ENCODE assay signal across 23 cellular contexts in genomic region chr6:169847773-169848380, GRCh38.
DNase-seq lines count a peak whose midpoint lies in the region; ATAC-seq and TF ChIP-seq lines count a peak whose summit lies in the region.
"Had no signal": no experiment of that assay in that cellular context is flagged by ENCODE, and none has a peak within 500 bp of the region (broad histone marks: within the 10 kb centered on the region; RNA-seq: fewer than 3 reads in every experiment).

No MANE protein-coding gene starts in this region.

- no peak overlapping the region for H2BK120ac ChIP-seq in H9 (ENCODE audit: low read depth, low read length, poor library complexity, severe bottlenecking)
- no peak overlapping the region for H2BK120ac ChIP-seq in neuronal stem cell (ENCODE audit: low read depth, low read length)

- no peak overlapping the region; the same call in 1 of the 2 replicates for H3K14ac ChIP-seq in H9 (ENCODE audit: insufficient read depth, low read length)
- no peak overlapping the region for H3K14ac ChIP-seq in neuronal stem cell (ENCODE audit: low read length)

- H2BK5ac ChIP-seq in H9 (ENCODE audit: insufficient read length, low read length), result no peak overlapping the region
- H2BK5ac ChIP-seq in neuronal stem cell (ENCODE audit: low read length), result no peak overlapping the region

- H3K23ac ChIP-seq in H9 (ENCODE audit: insufficient read length, low read depth, low read length) (no peak overlapping the region), neuronal stem cell (ENCODE audit: low read depth, low read length, poor library complexity) (no peak overlapping the region)

- H3K9me3 Mint-ChIP-seq in H9, result peaks cover under 1 to 1% of the 10 kb centered on the region in 2 experiments; a peak in 2 of 5 replicates

- no peaks in the 10 kb centered on the region for H3K23me2 ChIP-seq in H9 (ENCODE audit: insufficient read length, low read depth, low read length, poor library complexity, severe bottlenecking)

- H3K9ac ChIP-seq in H9 (ENCODE audit: extremely low read depth, insufficient read length, low read length) (no peak overlapping the region), neuronal stem cell (ENCODE audit: low read depth, low read length, poor library complexity) (no peak overlapping the region), MM.1S (ENCODE audit: low read length) (no peak overlapping the region)

- no peak overlapping the region for H3K27ac Mint-ChIP-seq in H9

- no CpG with 5 or more reads among the region's 10 CpGs for WGBS in H9 (ENCODE audit: extremely low coverage, insufficient read length, low lambda C conversion rate)
- no CpG with 5 or more reads among the region's 10 CpGs for WGBS in neuronal stem cell (ENCODE audit: extremely low coverage in 2 of 2, insufficient read length in 2 of 2, insufficient replicate concordance in 1 of 2), 2 donors

- H4K20me1 ChIP-seq in H9 (ENCODE audit: control insufficient read depth, insufficient read depth, insufficient read length) (no peaks in the 10 kb centered on the region), MM.1S (ENCODE audit: insufficient read depth, low read length) (no peaks in the 10 kb centered on the region)

- no peaks in the 10 kb centered on the region for H3K9me2 ChIP-seq in MM.1S (replicated peaks; ENCODE audit: insufficient read depth, low read length)

- TF ChIP-seq CTCF in H9 (conservative IDR thresholded peaks at IDR 0.05), result no peak
- no peak for TF ChIP-seq CTCF in MM.1S (IDR thresholded peaks at IDR 0.05; ENCODE audit: low read length)

- no peak overlapping the region for H3K56ac ChIP-seq in H9 (ENCODE audit: insufficient read length, low read depth, low read length)

- no peak overlapping the region for H2BK12ac ChIP-seq in H9 (ENCODE audit: insufficient read length, low read depth, low read length)
- H2BK12ac ChIP-seq in neuronal stem cell (ENCODE audit: low read length), result no peak overlapping the region

- H3K4me3 ChIP-seq in neuronal stem cell (ENCODE audit: low read length in 2 of 2) (no peak overlapping the region), MM.1S (ENCODE audit: low read length) (no peak overlapping the region)
- H3K4me3 ChIP-seq: breast epithelium, esophagus muscularis mucosa, SJCRH30, thoracic aorta had no signal

- H3F3A ChIP-seq in MM.1S (ENCODE audit: insufficient read depth, low read length), result no peaks in the 10 kb centered on the region

- H3K36me3 Mint-ChIP-seq in H9 (ENCODE audit: insufficient read depth in 1 of 3, low read depth in 3 of 3), result no peaks in the 10 kb centered on the region; a peak in 2 of 7 replicates

- DNase-seq in 8988T (peak; percentile 11), H9 (peak; percentile 18), astrocyte of the hippocampus (ENCODE audit: low read depth, low spot score) (peak; percentile 11), neuronal stem cell (ENCODE audit: low spot score) (no peak), MM.1S (no peak), UCSD-AML1 (lab: John Stamatoyannopoulos, UW; ENCODE audit: unreplicated experiment) (no peak)
- DNase-seq: activated CD4-positive, CD25-positive, alpha-beta regulatory T cell; activated naive CD4-positive, alpha-beta T cell treated with anti-CD3 and anti-CD28 coated beads, Interleukin-2, amount 50 U/mL, for 16 hours; amygdala; effector memory CD4-positive, alpha-beta T cell; mesendoderm; NCI-H1105 treated with DMSO at 0.1 percent for 48 hours; NCI-H1930; NCI-H526; NK-92 treated with Interleukin-12 subunit alpha and Interleukin-12 subunit beta, amount 100 ng/mL, for 24 hours; SJCRH30; stimulated activated naive CD8-positive, alpha-beta T cell treated with anti-CD3 and anti-CD28 coated beads, Interleukin-15, Interleukin-2, amounts not matched to agents 100 U/mL and 50 U/mL, for 24 hours had no signal

- H2BK15ac ChIP-seq in H9 (ENCODE audit: low read depth, low read length) (no peak overlapping the region), neuronal stem cell (ENCODE audit: low read length) (no peak overlapping the region)

- no peak overlapping the region for H2BK20ac ChIP-seq in H9 (ENCODE audit: low read depth, low read length, poor library complexity, severe bottlenecking)

- H3K4me3 Mint-ChIP-seq in H9, result no peak overlapping the region

- H3K79me2 ChIP-seq in H9 (ENCODE audit: insufficient read depth, low read length) (no peaks in the 10 kb centered on the region), MM.1S (ENCODE audit: low read length) (no peaks in the 10 kb centered on the region)

- H4K91ac ChIP-seq in H9 (ENCODE audit: insufficient read length, low read depth, low read length) (no peak overlapping the region), neuronal stem cell (ENCODE audit: low read depth, low read length, poor library complexity) (no peak overlapping the region)

- H4K5ac ChIP-seq in H9 (ENCODE audit: insufficient read length, low read depth, low read length), result no peak overlapping the region

- peaks cover 8 to 12% of the 10 kb centered on the region in 2 experiments for H3K4me1 Mint-ChIP-seq in H9

- no peak overlapping the region for H2AK5ac ChIP-seq in H9 (ENCODE audit: insufficient read length, low read length)
- no peak overlapping the region for H2AK5ac ChIP-seq in neuronal stem cell (ENCODE audit: low read depth, low read length)

- H3K18ac ChIP-seq in H9 (ENCODE audit: insufficient read length, low read depth, low read length) (no peak overlapping the region), neuronal stem cell (ENCODE audit: low read length) (peak overlapping the region; percentile 64)

- H3T11ph ChIP-seq in H9 (ENCODE audit: low read length), result no peak overlapping the region

- no peak overlapping the region for H3K4me2 ChIP-seq in H9 (ENCODE audit: insufficient read depth, insufficient read length, low read length)
- no peak overlapping the region for H3K4me2 ChIP-seq in neuronal stem cell (ENCODE audit: insufficient read depth, low read length, poor library complexity, severe bottlenecking)
- no peak overlapping the region for H3K4me2 ChIP-seq in MM.1S (ENCODE audit: low read depth, low read length)

- H3K4me1 ChIP-seq in H9 (ENCODE audit: insufficient read depth, low read length) (no peaks in the 10 kb centered on the region), neuronal stem cell (ENCODE audit: control insufficient read depth in 2 of 2, insufficient read depth in 1 of 2, low read depth in 1 of 2, low read length in 2 of 2) (peaks cover 0 to 2% of the 10 kb centered on the region in 2 donors), MM.1S (ENCODE audit: low read length) (no peaks in the 10 kb centered on the region)
- H3K4me1 ChIP-seq: breast epithelium had no signal

- H2AFZ ChIP-seq in H9 (ENCODE audit: low read length), result no peak overlapping the region
- H2AFZ ChIP-seq in neuronal stem cell (ENCODE audit: low read length), result no peak overlapping the region
- H2AFZ ChIP-seq in MM.1S (ENCODE audit: low read length), result no peak overlapping the region

- no peaks in the 10 kb centered on the region for H3K9me3 ChIP-seq in H9 (ENCODE audit: control insufficient read depth, low read depth, low read length)
- peaks cover 0 to 4% of the 10 kb centered on the region in 2 donors for H3K9me3 ChIP-seq in neuronal stem cell (replicated peaks in 1 of 2; ENCODE audit: control insufficient read depth in 2 of 2, insufficient read depth in 1 of 2, low read depth in 1 of 2, low read length in 2 of 2)
- no peaks in the 10 kb centered on the region for H3K9me3 ChIP-seq in MM.1S (replicated peaks; ENCODE audit: insufficient read depth, low read length)
- H3K9me3 ChIP-seq: breast epithelium, esophagus muscularis mucosa, neutrophil, SJCRH30, thoracic aorta had no signal

- no peaks in the 10 kb centered on the region for H3K79me1 ChIP-seq in H9 (ENCODE audit: insufficient read depth, low read depth, low read length, poor library complexity, severe bottlenecking)
- H3K79me1 ChIP-seq in neuronal stem cell (ENCODE audit: low read depth, low read length), result no peaks in the 10 kb centered on the region

- peaks cover 7% of the 10 kb centered on the region for H3K27me3 Mint-ChIP-seq in H9 (ENCODE audit: low read depth)

- H3K4ac ChIP-seq in H9 (ENCODE audit: low read depth, low read length) (no peak overlapping the region), neuronal stem cell (ENCODE audit: low read length) (no peak overlapping the region)

- H4K8ac ChIP-seq in H9 (replicated peaks; ENCODE audit: insufficient read length, low read depth, low read length) (no peak overlapping the region), neuronal stem cell (ENCODE audit: low read depth, low read length) (no peak overlapping the region)

- no peak for ATAC-seq in HG03159 (IDR thresholded peaks at IDR 0.05; ENCODE audit: unreplicated experiment)
- ATAC-seq: stimulated activated naive CD8-positive, alpha-beta T cell treated with anti-CD3 and anti-CD28 coated beads, Interleukin-15, Interleukin-2, amounts not matched to agents 100 U/mL and 50 U/mL, for 24 hours had no signal

- H3K27ac ChIP-seq in H9 (ENCODE audit: insufficient read length, low read depth, low read length) (no peak overlapping the region), neuronal stem cell (replicated peaks; ENCODE audit: low read length) (no peak overlapping the region), MM.1S (ENCODE audit: low read length) (no peak overlapping the region)
- H3K27ac ChIP-seq: breast epithelium, C4-2B, esophagus muscularis mucosa, neutrophil, SJCRH30, thoracic aorta had no signal

- no peaks in the 10 kb centered on the region for H3K27me3 ChIP-seq in H9 (ENCODE audit: insufficient read depth, low read length)
- peaks cover 0 to 32% (median 0%) of the 10 kb centered on the region in 3 experiments for H3K27me3 ChIP-seq in neuronal stem cell (ENCODE audit: control insufficient read depth in 3 of 3, insufficient read depth in 3 of 3, low read depth in 1 of 3, low read length in 3 of 3)
- H3K27me3 ChIP-seq in MM.1S (replicated peaks; ENCODE audit: insufficient read depth, low read length), result no peaks in the 10 kb centered on the region
- H3K27me3 ChIP-seq: SJCRH30 had no signal

- H3K36me3 ChIP-seq in neuronal stem cell (replicated peaks in 1 of 2; ENCODE audit: control insufficient read depth in 2 of 2, insufficient read depth in 2 of 2, low read length in 2 of 2) (no peaks in the 10 kb centered on the region), MM.1S (replicated peaks; ENCODE audit: insufficient read depth, low read length) (no peaks in the 10 kb centered on the region)
- H3K36me3 ChIP-seq: breast epithelium, esophagus muscularis mucosa, neutrophil, SJCRH30, thoracic aorta had no signal

Comparison
In these comparisons a context has a peak if more than half of its experiments do, and no peak if none do; other contexts are left out.
1. DNase-seq: peak in 8988T (single experiment), H9 (single experiment) and astrocyte of the hippocampus (single experiment); none in neuronal stem cell (single experiment), MM.1S (single experiment) and UCSD-AML1 (single experiment).